ENCODE assay signal across 23 cellular contexts in the genomic region with DNA sequence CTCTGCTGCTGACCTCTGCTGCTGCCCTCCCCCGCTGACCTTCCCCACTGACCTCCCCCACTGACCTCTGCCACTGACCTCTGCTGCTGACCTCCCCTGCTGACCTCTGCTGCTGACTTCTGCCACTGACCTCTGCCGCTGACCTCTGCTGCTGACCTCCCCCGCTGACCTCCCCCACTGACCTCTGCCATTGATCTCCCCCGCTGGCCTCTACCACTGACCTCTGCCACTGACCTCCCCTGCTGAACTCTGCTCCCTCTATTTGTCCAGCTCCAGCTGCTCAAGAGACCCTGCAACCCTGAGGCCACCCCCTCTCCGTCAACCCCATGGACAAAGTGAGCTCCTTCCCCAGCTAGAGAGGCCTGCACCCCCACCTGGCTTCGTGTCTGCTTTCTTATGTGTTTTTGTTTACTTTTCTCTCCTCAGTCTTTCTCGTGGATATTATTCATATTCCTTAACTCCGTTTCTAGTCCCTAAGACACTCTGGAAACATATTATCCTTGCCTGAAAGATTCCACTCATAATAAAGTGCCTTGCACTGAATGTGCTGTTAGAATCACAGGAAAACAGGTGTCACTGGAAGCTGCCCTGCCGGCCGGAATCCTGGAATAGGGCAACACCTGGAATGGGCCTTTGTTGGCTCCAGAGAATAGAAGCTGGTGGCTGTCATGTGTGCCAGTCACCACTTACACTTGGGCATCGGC.
DNase-seq lines count a peak whose midpoint lies in the region; ATAC-seq and TF ChIP-seq lines count a peak whose summit lies in the region.
"Had no signal": no experiment of that assay in that cellular context is flagged by ENCODE, and none has a peak within 500 bp of the region (broad histone marks: within the 10 kb centered on the region; RNA-seq: fewer than 3 reads in every experiment).

No MANE protein-coding gene starts in this region.

- peaks cover 17% of the 10 kb centered on the region for H3K27me3 Mint-ChIP-seq in neural progenitor cell (ENCODE audit: insufficient read depth, low read depth)
- H3K27me3 Mint-ChIP-seq in activated T-helper 2 cell treated with anti-CD3 and anti-CD28 coated beads, Interferon-gamma antibody, Interleukin-2, Interleukin-4, amounts not matched to agents 10 μg/mL and 5 μg/mL and 100 μg/mL, durations not matched to agents 14 hours and 24 hours and 36 hours (ENCODE audit: low read depth): peaks cover 3% of the 10 kb centered on the region

- H3K27ac Mint-ChIP-seq in neural progenitor cell: peak overlapping the region; percentile 21
- H3K27ac Mint-ChIP-seq in activated T-helper 2 cell treated with anti-CD3 and anti-CD28 coated beads, Interferon-gamma antibody, Interleukin-2, Interleukin-4, amounts not matched to agents 10 μg/mL and 5 μg/mL and 100 μg/mL, durations not matched to agents 14 hours and 24 hours and 36 hours: no peak overlapping the region
- H3K27ac Mint-ChIP-seq: activated CD4-positive, alpha-beta T cell treated with anti-CD3 and anti-CD28 coated beads, Interleukin-2, amount 10 ng/mL, durations not matched to agents 7 days and 5 days; activated naive CD8-positive, alpha-beta T cell treated with anti-CD3 and anti-CD28 coated beads, Interleukin-2, amount 10 ng/mL, durations not matched to agents 7 days and 5 days; CD4-positive, alpha-beta T cell; natural killer cell; stimulated activated naive B cell treated with anti-CD40 and anti-IgM and Interleukin-4, amounts not matched to agents 10 μg/mL and 1 μg/mL and 100 μg/mL, for 72 hours had no signal

- no peaks in the 10 kb centered on the region for H3F3A ChIP-seq in neural progenitor cell (ENCODE audit: low read depth)

- peak overlapping the region in 10 of 11 experiments; percentile 5 to 90 (median 83); a peak in 18 of 22 replicates for H3K4me2 ChIP-seq in BLaER1 treated with 17β-estradiol and CSF1 and Interleukin-3, amounts not matched to agents 10 nM and 100 nM
- H3K4me2 ChIP-seq in neural progenitor cell: no peak overlapping the region

- H3K36me3 ChIP-seq in BLaER1 treated with 17β-estradiol and CSF1 and Interleukin-3, amounts not matched to agents 10 nM and 100 nM: no peaks in the 10 kb centered on the region
- no peaks in the 10 kb centered on the region for H3K36me3 ChIP-seq in neural progenitor cell
- H3K36me3 ChIP-seq: SJCRH30 had no signal

- intact Hi-C loops in activated T-helper 2 cell treated with anti-CD3 and anti-CD28 coated beads, Interferon-gamma antibody, Interleukin-2, Interleukin-4, amounts not matched to agents 10 μg/mL and 5 μg/mL and 100 μg/mL, durations not matched to agents 14 hours and 24 hours and 36 hours (cut with micrococcal nuclease): no loop called here

- DNase-seq in NCI-H1092 (lab: John Stamatoyannopoulos, UW) (peak; percentile 70), fibroblast of pulmonary artery (ENCODE audit: low read depth) (peak; percentile 18), neural progenitor cell (ENCODE audit: low spot score) (no peak), HPDE6-E6E7 (ENCODE audit: extremely low spot score) (no peak), mucosa of gallbladder (ENCODE audit: low spot score) (no peak)
- DNase-seq in activated T-helper 2 cell treated with anti-CD3 and anti-CD28 coated beads, Interferon-gamma antibody, Interleukin-2, Interleukin-4, amounts not matched to agents 10 μg/mL and 5 μg/mL and 100 μg/mL, durations not matched to agents 14 hours and 24 hours and 36 hours (ENCODE audit: low spot score): no peak
- DNase-seq: activated CD4-positive, alpha-beta T cell treated with anti-CD3 and anti-CD28 coated beads, Interleukin-2, amount 10 ng/mL, durations not matched to agents 7 days and 5 days; activated naive CD8-positive, alpha-beta T cell treated with anti-CD3 and anti-CD28 coated beads, Interleukin-2, amount 10 ng/mL, durations not matched to agents 7 days and 5 days; CD4-positive, alpha-beta T cell; DMS79; KBM-7; MM.1S; natural killer cell; NCI-H146; NCI-H226; NK-92 treated with Interleukin-12 subunit alpha and Interleukin-12 subunit beta, amount 100 ng/mL, for 24 hours; stimulated activated naive B cell treated with anti-CD40 and anti-IgM and Interleukin-4, amounts not matched to agents 10 μg/mL and 1 μg/mL and 100 μg/mL, for 72 hours; T-helper 2 cell; testis had no signal

- TF ChIP-seq CTCF in fibroblast of pulmonary artery (IDR thresholded peaks at IDR 0.05; ENCODE audit: low read length, missing control alignments): no peak
- TF ChIP-seq CTCF in neural progenitor cell (IDR thresholded peaks at IDR 0.05): no peak

- no peaks in the 10 kb centered on the region for H3K36me3 Mint-ChIP-seq in neural progenitor cell
- no peaks in the 10 kb centered on the region for H3K36me3 Mint-ChIP-seq in activated T-helper 2 cell treated with anti-CD3 and anti-CD28 coated beads, Interferon-gamma antibody, Interleukin-2, Interleukin-4, amounts not matched to agents 10 μg/mL and 5 μg/mL and 100 μg/mL, durations not matched to agents 14 hours and 24 hours and 36 hours (ENCODE audit: low read depth)
- H3K36me3 Mint-ChIP-seq: activated naive CD8-positive, alpha-beta T cell treated with anti-CD3 and anti-CD28 coated beads, Interleukin-2, amount 10 ng/mL, durations not matched to agents 7 days and 5 days; natural killer cell; stimulated activated naive B cell treated with anti-CD40 and anti-IgM and Interleukin-4, amounts not matched to agents 10 μg/mL and 1 μg/mL and 100 μg/mL, for 72 hours had no signal

- H3K9me3 Mint-ChIP-seq in neural progenitor cell: peaks cover 4% of the 10 kb centered on the region
- H3K9me3 Mint-ChIP-seq in activated T-helper 2 cell treated with anti-CD3 and anti-CD28 coated beads, Interferon-gamma antibody, Interleukin-2, Interleukin-4, amounts not matched to agents 10 μg/mL and 5 μg/mL and 100 μg/mL, durations not matched to agents 14 hours and 24 hours and 36 hours: no peaks in the 10 kb centered on the region
- H3K9me3 Mint-ChIP-seq: activated CD4-positive, alpha-beta T cell treated with anti-CD3 and anti-CD28 coated beads, Interleukin-2, amount 10 ng/mL, durations not matched to agents 7 days and 5 days; activated naive CD8-positive, alpha-beta T cell treated with anti-CD3 and anti-CD28 coated beads, Interleukin-2, amount 10 ng/mL, durations not matched to agents 7 days and 5 days had no signal

- H3K4me1 Mint-ChIP-seq in neural progenitor cell: peaks cover 23% of the 10 kb centered on the region
- no peaks in the 10 kb centered on the region for H3K4me1 Mint-ChIP-seq in activated T-helper 2 cell treated with anti-CD3 and anti-CD28 coated beads, Interferon-gamma antibody, Interleukin-2, Interleukin-4, amounts not matched to agents 10 μg/mL and 5 μg/mL and 100 μg/mL, durations not matched to agents 14 hours and 24 hours and 36 hours (ENCODE audit: low read depth)
- H3K4me1 Mint-ChIP-seq: activated CD4-positive, alpha-beta T cell treated with anti-CD3 and anti-CD28 coated beads, Interleukin-2, amount 10 ng/mL, durations not matched to agents 7 days and 5 days; activated naive CD8-positive, alpha-beta T cell treated with anti-CD3 and anti-CD28 coated beads, Interleukin-2, amount 10 ng/mL, durations not matched to agents 7 days and 5 days; natural killer cell had no signal

- H3K4me1 ChIP-seq in BLaER1 treated with 17β-estradiol and CSF1 and Interleukin-3, amounts not matched to agents 10 nM and 100 nM: peaks cover 45 to 93% (median 81%) of the 10 kb centered on the region in 10 experiments
- H3K4me1 ChIP-seq in neural progenitor cell: no peaks in the 10 kb centered on the region
- H3K4me1 ChIP-seq: SJCRH30 had no signal

- peaks cover 0 to 16% (median 5%) of the 10 kb centered on the region in 11 experiments; a peak in 10 of 22 replicates for H3K9me3 ChIP-seq in BLaER1 treated with 17β-estradiol and CSF1 and Interleukin-3, amounts not matched to agents 10 nM and 100 nM (replicated peaks in 1 of 11)
- H3K9me3 ChIP-seq in neural progenitor cell (ENCODE audit: low read depth): no peaks in the 10 kb centered on the region
- H3K9me3 ChIP-seq: SJCRH30, testis had no signal

- H3K27me3 ChIP-seq in BLaER1 treated with 17β-estradiol and CSF1 and Interleukin-3, amounts not matched to agents 10 nM and 100 nM: no peaks in the 10 kb centered on the region
- no peaks in the 10 kb centered on the region for H3K27me3 ChIP-seq in neural progenitor cell
- H3K27me3 ChIP-seq: SJCRH30, testis had no signal

- H2AFZ ChIP-seq in neural progenitor cell (replicated peaks): no peak overlapping the region

- no peaks in the 10 kb centered on the region for H3K79me2 ChIP-seq in neural progenitor cell (ENCODE audit: low read depth)

- no peak for ATAC-seq in GM21515 (IDR thresholded peaks at IDR 0.05; ENCODE audit: unreplicated experiment)
- ATAC-seq: natural killer cell; stimulated activated naive B cell treated with anti-CD40 and anti-IgM and Interleukin-4, amounts not matched to agents 10 μg/mL and 1 μg/mL and 100 μg/mL, for 72 hours had no signal

- H3K27ac ChIP-seq in BLaER1 treated with 17β-estradiol and CSF1 and Interleukin-3, amounts not matched to agents 10 nM and 100 nM: peak overlapping the region in 7 of 11 experiments; percentile 85 to 97 (median 91); a peak in 12 of 22 replicates
- no peak overlapping the region for H3K27ac ChIP-seq in neural progenitor cell
- H3K27ac ChIP-seq: SJCRH30, testis had no signal

- H3K4me3 Mint-ChIP-seq in neural progenitor cell: peak overlapping the region; percentile 2
- H3K4me3 Mint-ChIP-seq in activated T-helper 2 cell treated with anti-CD3 and anti-CD28 coated beads, Interferon-gamma antibody, Interleukin-2, Interleukin-4, amounts not matched to agents 10 μg/mL and 5 μg/mL and 100 μg/mL, durations not matched to agents 14 hours and 24 hours and 36 hours (ENCODE audit: low read depth): no peak overlapping the region
- H3K4me3 Mint-ChIP-seq: activated CD4-positive, alpha-beta T cell treated with anti-CD3 and anti-CD28 coated beads, Interleukin-2, amount 10 ng/mL, durations not matched to agents 7 days and 5 days; activated naive CD8-positive, alpha-beta T cell treated with anti-CD3 and anti-CD28 coated beads, Interleukin-2, amount 10 ng/mL, durations not matched to agents 7 days and 5 days; CD4-positive, alpha-beta T cell; natural killer cell; stimulated activated naive B cell treated with anti-CD40 and anti-IgM and Interleukin-4, amounts not matched to agents 10 μg/mL and 1 μg/mL and 100 μg/mL, for 72 hours had no signal

- H4K20me1 ChIP-seq in BLaER1 treated with 17β-estradiol and CSF1 and Interleukin-3, amounts not matched to agents 10 nM and 100 nM: no peaks in the 10 kb centered on the region
- no peaks in the 10 kb centered on the region for H4K20me1 ChIP-seq in neural progenitor cell (ENCODE audit: low read depth)

- no peak overlapping the region for H3K4me3 ChIP-seq in BLaER1 treated with 17β-estradiol and CSF1 and Interleukin-3, amounts not matched to agents 10 nM and 100 nM
- H3K4me3 ChIP-seq in fibroblast of pulmonary artery (replicated peaks; ENCODE audit: low read depth, low read length) (no peak overlapping the region), neural progenitor cell (no peak overlapping the region)
- H3K4me3 ChIP-seq: SJCRH30, skin epidermis, testis had no signal

- peak overlapping the region in 2 of 11 experiments; percentile 14 to 84; a peak in 3 of 22 replicates for H3K9ac ChIP-seq in BLaER1 treated with 17β-estradiol and CSF1 and Interleukin-3, amounts not matched to agents 10 nM and 100 nM
- H3K9ac ChIP-seq in neural progenitor cell: no peak overlapping the region

Comparison
In these comparisons a context has a peak if more than half of its experiments do, and no peak if none do; other contexts are left out.
1. DNase-seq: peak in NCI-H1092 (single experiment) and fibroblast of pulmonary artery (single experiment); none in neural progenitor cell (single experiment), HPDE6-E6E7 (single experiment), mucosa of gallbladder (single experiment) and activated T-helper 2 cell treated with anti-CD3 and anti-CD28 coated beads, Interferon-gamma antibody, Interleukin-2, Interleukin-4, amounts not matched to agents 10 μg/mL and 5 μg/mL and 100 μg/mL, durations not matched to agents 14 hours and 24 hours and 36 hours (single experiment).